6 cellular contexts compared by ENCODE assay signal in genomic region chr5:162948677-162949076, GRCh38.
"Had no signal": no experiment of that assay in that cellular context is flagged by ENCODE, and none has a peak within 500 bp of the region (broad histone marks: within the 10 kb centered on the region; RNA-seq: fewer than 3 reads in every experiment).

No MANE protein-coding gene starts in this region.

- H3K27ac ChIP-seq: HL-60 had no signal

- H3K4me3 Mint-ChIP-seq: IgD-negative memory B cell had no signal

- H3K27me3 Mint-ChIP-seq: IgD-negative memory B cell had no signal

- H3K4me3 ChIP-seq: K562 had no signal

- DNase-seq: IMR-90, KBM-7, KG1 had no signal

- H3K4me1 Mint-ChIP-seq: IgD-negative memory B cell had no signal

- H3K27ac Mint-ChIP-seq: IgD-negative memory B cell had no signal
